ENCODE assay signal across 8 cellular contexts in genomic region chr19:43950834-43951626, GRCh38. TPM values are rescaled to one million over a fixed set of nuclear protein-coding genes. Genes with fewer than 3 reads are reported as not detected.
A peak's percentile ranks its signal among the peaks of the same experiment; 100 is the strongest.
DNase-seq lines count a peak whose midpoint lies in the region; ATAC-seq, FAIRE-seq and TF ChIP-seq lines count a peak whose summit lies in the region.

ZNF221 (plus strand) TSS chr19:43951228; CDS start chr19:43962727, 11,499 bp downstream.

- peak within 1 kb of the TSS; percentile 89 for H3K9ac ChIP-seq in astrocyte (ENCODE audit: low read length)

- H3K4me1 Mint-ChIP-seq in astrocyte (ENCODE audit: low read depth, unreplicated experiment): no peaks in the 10 kb centered on the region

- peaks cover 16% of the 10 kb centered on the region for H3K36me3 Mint-ChIP-seq in astrocyte (ENCODE audit: low read depth, unreplicated experiment)

- peaks cover 24% of the 10 kb centered on the region for H3K9me3 Mint-ChIP-seq in astrocyte (ENCODE audit: unreplicated experiment)

- H3K27me3 ChIP-seq in astrocyte (ENCODE audit: insufficient read depth, low read length) (no peaks in the 10 kb centered on the region), right cardiac atrium (ENCODE audit: control insufficient read depth, insufficient read depth) (no peaks in the 10 kb centered on the region), prostate gland (replicated peaks; ENCODE audit: insufficient read depth) (no peaks in the 10 kb centered on the region), uterus (no peaks in the 10 kb centered on the region)

- intact Hi-C loops in right cardiac atrium (cut with DNase I) (no loop called here), prostate gland (cut with DNase I) (no loop called here), uterus (cut with DNase I; ENCODE audit: low total_unique reads) (no loop called here)

- peak within 1 kb of the TSS; percentile 99 for H2AFZ ChIP-seq in astrocyte (ENCODE audit: low read depth, low read length)

- no peaks in the 10 kb centered on the region for H3K36me3 ChIP-seq in astrocyte (ENCODE audit: insufficient read depth, low read length)
- H3K36me3 ChIP-seq in prostate gland: no peaks in the 10 kb centered on the region
- no peaks in the 10 kb centered on the region for H3K36me3 ChIP-seq in uterus

- H3K4me2 ChIP-seq in astrocyte (ENCODE audit: low read length): peak within 1 kb of the TSS; percentile 93

- peak; percentile 59 for FAIRE-seq in astrocyte (lab: Jason Lieb, UNC)

- peak within 1 kb of the TSS; percentile 64 for H3K27ac ChIP-seq in astrocyte (ENCODE audit: low read depth, low read length)
- H3K27ac ChIP-seq in right cardiac atrium (ENCODE audit: low read length): peak within 1 kb of the TSS; percentile 78
- peak within 1 kb of the TSS; percentile 42 to 65 for H3K27ac ChIP-seq in prostate gland
- H3K27ac ChIP-seq in uterus: peak within 1 kb of the TSS; percentile 67 to 70

- WGBS in right cardiac atrium: under 1% methylated on average over 40 of the region's 40 CpGs
- under 1% methylated on average over 40 of the region's 40 CpGs for WGBS in prostate gland

- H4K20me1 ChIP-seq in astrocyte (ENCODE audit: insufficient read depth, low read length): no peaks in the 10 kb centered on the region

- TF ChIP-seq POLR2A in prostate gland (IDR thresholded peaks at IDR 0.05) (no peak), uterus (IDR thresholded peaks at IDR 0.05) (no peak)

- no peak for TF ChIP-seq CTCF in GM10266 (IDR thresholded peaks at IDR 0.05; ENCODE audit: control insufficient read depth, insufficient read depth, low read depth, missing control alignments)
- TF ChIP-seq CTCF in astrocyte (IDR thresholded peaks at IDR 0.05; ENCODE audit: insufficient read depth, low read depth, low read length): peak; percentile 51
- TF ChIP-seq CTCF in prostate gland (IDR thresholded peaks at IDR 0.05): peak in 3 of 4 experiments; percentile 46 to 63 (median 49)
- TF ChIP-seq CTCF in uterus (IDR thresholded peaks at IDR 0.05): peak; percentile 41 to 57 (median 52)

- H3K79me2 ChIP-seq in astrocyte (ENCODE audit: insufficient read depth, low read length): peaks cover 5% of the 10 kb centered on the region

- peak within 1 kb of the TSS; percentile 94 for H3K27ac Mint-ChIP-seq in astrocyte (ENCODE audit: unreplicated experiment)

- H3K4me1 ChIP-seq in astrocyte (ENCODE audit: insufficient read depth, low read length) (no peaks in the 10 kb centered on the region), right cardiac atrium (ENCODE audit: control insufficient read depth, insufficient read depth, low read length) (no peaks in the 10 kb centered on the region), prostate gland (replicated peaks) (no peaks in the 10 kb centered on the region), uterus (no peaks in the 10 kb centered on the region)

- H3K4me3 Mint-ChIP-seq in astrocyte (ENCODE audit: unreplicated experiment): peak within 1 kb of the TSS; percentile 100

- H3K9me3 ChIP-seq in astrocyte (ENCODE audit: insufficient read depth, low read depth, low read length) (no peaks in the 10 kb centered on the region), right cardiac atrium (ENCODE audit: control insufficient read depth, low read length) (no peaks in the 10 kb centered on the region), prostate gland (no peaks in the 10 kb centered on the region), uterus (peaks cover 0 to 12% of the 10 kb centered on the region in 2 donors)

- peaks cover 3% of the 10 kb centered on the region for H3K27me3 Mint-ChIP-seq in astrocyte (ENCODE audit: low read depth, unreplicated experiment)

- ATAC-seq in HG02588 (IDR thresholded peaks at IDR 0.05; ENCODE audit: unreplicated experiment) (peak; percentile 93), right cardiac atrium (peak; percentile 100)

- peak; percentile 77 for DNase-seq in GM10266 (ENCODE audit: extremely low spot score)
- DNase-seq in NCI-H1417 (lab: John Stamatoyannopoulos, UW): peak; percentile 82 to 92 (median 86)
- peak; percentile 92 for DNase-seq in SW480 (ENCODE audit: low spot score)
- peak; percentile 97 for DNase-seq in astrocyte (ENCODE audit: low read depth)
- DNase-seq in right cardiac atrium: peak; percentile 92 to 96 (median 94)
- DNase-seq in prostate gland (ENCODE audit: low spot score): peak; percentile 93
- DNase-seq in uterus: peak; percentile 88 to 93

- H3K4me3 ChIP-seq in astrocyte (ENCODE audit: insufficient read depth, low read depth, low read length) (peak within 1 kb of the TSS; percentile 91), right cardiac atrium (ENCODE audit: low read length) (peak within 1 kb of the TSS; percentile 95), prostate gland (peak within 1 kb of the TSS; percentile 39 to 72), uterus (peak within 1 kb of the TSS; percentile 65 to 72)

RNA-seq across cellular contexts. Expression of gene ZNF221, which starts in this region (rescaled TPM):
- total RNA-seq in astrocyte: 6.0 and 6.6 TPM in 2 replicates
- 1 to 10 TPM; 4.5 to 7.3 (median 5.8) TPM for total RNA-seq in right cardiac atrium
- polyA plus RNA-seq in right cardiac atrium: 2.9 TPM
- total RNA-seq in prostate gland: 1 to 10 TPM; 7.6 to 8.0 TPM
- total RNA-seq in uterus: 10 to 100 TPM in 1 of 4 donors, 1 to 10 TPM in 1, under 1 TPM in 1, not detected in 1; 0.77 to 26.9 (median 9.4) TPM

Comparison
In these comparisons a context has a peak if more than half of its experiments do, and no peak if none do; other contexts are left out.
1. Peak in every context shown above with its lines: DNase-seq, ATAC-seq, H3K4me3 ChIP-seq and H3K27ac ChIP-seq.